Comparison of ENCODE assay signal across 20 cellular contexts in the genomic region with DNA sequence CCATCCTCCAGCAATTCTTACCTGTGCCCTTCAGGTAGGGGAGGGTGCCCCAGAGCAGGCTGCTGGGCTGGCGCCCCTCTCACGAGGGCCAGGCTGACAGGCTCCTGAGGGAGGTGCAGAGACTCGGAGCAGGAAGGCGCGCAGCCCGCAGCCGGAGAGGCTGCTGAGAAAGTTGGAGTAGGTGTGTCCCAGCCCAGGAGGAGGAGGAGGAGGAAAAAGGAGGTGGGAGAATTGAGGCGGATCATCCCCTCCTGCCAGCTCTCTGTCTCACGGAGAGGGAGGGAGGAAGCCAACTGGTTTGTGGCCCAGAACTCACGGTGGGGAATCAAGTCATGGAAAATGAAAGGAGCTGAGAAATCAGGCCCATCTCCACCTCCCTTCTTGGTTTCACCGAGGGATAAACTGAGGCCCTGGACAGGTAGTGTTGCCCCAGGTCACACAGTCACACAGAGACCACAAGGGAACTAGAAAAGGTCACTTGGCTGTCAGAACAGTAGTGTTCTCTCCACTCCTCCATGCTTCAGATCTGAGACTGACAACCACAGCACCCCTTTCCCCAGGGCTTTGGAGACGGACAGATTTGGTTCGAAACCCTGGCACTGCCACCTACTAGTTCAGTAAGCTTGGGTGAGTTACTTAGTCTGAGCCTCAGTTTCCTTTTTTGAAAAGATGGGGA. TPM values are rescaled to one million over a fixed set of nuclear protein-coding genes. Genes with fewer than 3 reads are reported as not detected.
DNase-seq lines count a peak whose midpoint lies in the region; ATAC-seq, FAIRE-seq and TF ChIP-seq lines count a peak whose summit lies in the region.
"Had no signal": no experiment of that assay in that cellular context is flagged by ENCODE, and none has a peak within 500 bp of the region (broad histone marks: within the 10 kb centered on the region; RNA-seq: fewer than 3 reads in every experiment).

A gene with protein sequence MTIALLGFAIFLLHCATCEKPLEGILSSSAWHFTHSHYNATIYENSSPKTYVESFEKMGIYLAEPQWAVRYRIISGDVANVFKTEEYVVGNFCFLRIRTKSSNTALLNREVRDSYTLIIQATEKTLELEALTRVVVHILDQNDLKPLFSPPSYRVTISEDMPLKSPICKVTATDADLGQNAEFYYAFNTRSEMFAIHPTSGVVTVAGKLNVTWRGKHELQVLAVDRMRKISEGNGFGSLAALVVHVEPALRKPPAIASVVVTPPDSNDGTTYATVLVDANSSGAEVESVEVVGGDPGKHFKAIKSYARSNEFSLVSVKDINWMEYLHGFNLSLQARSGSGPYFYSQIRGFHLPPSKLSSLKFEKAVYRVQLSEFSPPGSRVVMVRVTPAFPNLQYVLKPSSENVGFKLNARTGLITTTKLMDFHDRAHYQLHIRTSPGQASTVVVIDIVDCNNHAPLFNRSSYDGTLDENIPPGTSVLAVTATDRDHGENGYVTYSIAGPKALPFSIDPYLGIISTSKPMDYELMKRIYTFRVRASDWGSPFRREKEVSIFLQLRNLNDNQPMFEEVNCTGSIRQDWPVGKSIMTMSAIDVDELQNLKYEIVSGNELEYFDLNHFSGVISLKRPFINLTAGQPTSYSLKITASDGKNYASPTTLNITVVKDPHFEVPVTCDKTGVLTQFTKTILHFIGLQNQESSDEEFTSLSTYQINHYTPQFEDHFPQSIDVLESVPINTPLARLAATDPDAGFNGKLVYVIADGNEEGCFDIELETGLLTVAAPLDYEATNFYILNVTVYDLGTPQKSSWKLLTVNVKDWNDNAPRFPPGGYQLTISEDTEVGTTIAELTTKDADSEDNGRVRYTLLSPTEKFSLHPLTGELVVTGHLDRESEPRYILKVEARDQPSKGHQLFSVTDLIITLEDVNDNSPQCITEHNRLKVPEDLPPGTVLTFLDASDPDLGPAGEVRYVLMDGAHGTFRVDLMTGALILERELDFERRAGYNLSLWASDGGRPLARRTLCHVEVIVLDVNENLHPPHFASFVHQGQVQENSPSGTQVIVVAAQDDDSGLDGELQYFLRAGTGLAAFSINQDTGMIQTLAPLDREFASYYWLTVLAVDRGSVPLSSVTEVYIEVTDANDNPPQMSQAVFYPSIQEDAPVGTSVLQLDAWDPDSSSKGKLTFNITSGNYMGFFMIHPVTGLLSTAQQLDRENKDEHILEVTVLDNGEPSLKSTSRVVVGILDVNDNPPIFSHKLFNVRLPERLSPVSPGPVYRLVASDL (N-terminal part only) (minus strand): TSS at position 188 of the 676 bp plus-strand sequence. CDS start 22,400 bp downstream, outside the sequence.

- peak; percentile 94 for FAIRE-seq in keratinocyte (lab: Jason Lieb, UNC)
- FAIRE-seq: GM18507 had no signal

- peak within 1 kb of the TSS; percentile 92 for H3K9ac ChIP-seq in keratinocyte (ENCODE audit: control insufficient read depth, extremely low read depth, insufficient read depth, low read length)

- H3K4me2 ChIP-seq in keratinocyte (ENCODE audit: control insufficient read depth, extremely low read depth, insufficient read depth, low read depth, low read length): peak within 1 kb of the TSS; percentile 92

- TF ChIP-seq EP300 in ovary (IDR thresholded peaks at IDR 0.05): no peak

- peak within 1 kb of the TSS; percentile 76 for H2AFZ ChIP-seq in keratinocyte (ENCODE audit: control insufficient read depth, low read length)

- dilution Hi-C loops in keratinocyte (cut with MboI; ENCODE audit: extremely low pct_ligation_motif_present, low sequenced_read_pairs): no loop called here

- intact Hi-C loops in ovary (cut with DNase I): no loop called here

- H3K4me1 ChIP-seq in keratinocyte (ENCODE audit: control insufficient read depth, extremely low read depth, insufficient read depth, low read length): peaks cover 60% of the 10 kb centered on the region
- no peaks in the 10 kb centered on the region for H3K4me1 ChIP-seq in ovary (ENCODE audit: insufficient read depth)

- ATAC-seq in GM18907 (IDR thresholded peaks at IDR 0.05; ENCODE audit: unreplicated experiment): no peak
- no peak for ATAC-seq in HG02852 (IDR thresholded peaks at IDR 0.05; ENCODE audit: unreplicated experiment)
- ATAC-seq in GM19455 (IDR thresholded peaks at IDR 0.05; ENCODE audit: unreplicated experiment): no peak
- ATAC-seq: activated T-cell treated with anti-CD3 and anti-CD28 coated beads, Interleukin-2, amount 50 U/mL, for 4 hours; left lobe of liver had no signal

- 26 to 35% (median 31%) methylated on average over 13 of the region's 13 CpGs for WGBS in ovary, 3 donors

- TF ChIP-seq CTCF in keratinocyte (optimal IDR thresholded peaks at IDR 0.05 in 1 of 3, IDR thresholded peaks at IDR 0.05 in 1 of 3, conservative IDR thresholded peaks at IDR 0.05 in 1 of 3; ENCODE audit: extremely low read depth in 1 of 3, insufficient read depth in 2 of 3, low read length in 3 of 3) (no peak), ovary (IDR thresholded peaks at IDR 0.05) (no peak)

- H3K9me3 ChIP-seq in keratinocyte (ENCODE audit: control insufficient read depth, low read depth, low read length): no peaks in the 10 kb centered on the region
- no peaks in the 10 kb centered on the region for H3K9me3 ChIP-seq in ovary

- H3K36me3 ChIP-seq in keratinocyte (ENCODE audit: control insufficient read depth in 2 of 2, extremely low read depth in 1 of 2, insufficient read depth in 2 of 2, low read length in 2 of 2): peaks cover 2 to 13% of the 10 kb centered on the region in 2 experiments
- no peaks in the 10 kb centered on the region for H3K36me3 ChIP-seq in ovary

- H3K27me3 ChIP-seq in keratinocyte (ENCODE audit: control insufficient read depth, extremely low read depth, insufficient read depth, low read length) (no peaks in the 10 kb centered on the region), ovary (no peaks in the 10 kb centered on the region)

- peak within 1 kb of the TSS; percentile 91 for H3K27ac ChIP-seq in keratinocyte (ENCODE audit: control insufficient read depth, insufficient read depth, low read length)
- peak within 1 kb of the TSS in 20 of 21 experiments; percentile 6 to 84 (median 65) for H3K27ac ChIP-seq in skin epidermis
- no peak within 1 kb of the TSS for H3K27ac ChIP-seq in ovary

- no peak for TF ChIP-seq POLR2A in ovary (IDR thresholded peaks at IDR 0.05)

- DNase-seq in M059J (ENCODE audit: low read depth) (peak; percentile 34), cerebellar nuclear complex (lab: John Stamatoyannopoulos, UW) (peak; percentile 75 to 88), keratinocyte (ENCODE audit: low read depth, low spot score) (no peak), ovary (no peak)
- DNase-seq: activated naive CD8-positive, alpha-beta T cell treated with anti-CD3 and anti-CD28 coated beads, Interleukin-2, amount 10 ng/mL, durations not matched to agents 7 days and 5 days; activated T-cell treated with anti-CD3 and anti-CD28 coated beads, Interleukin-2, amount 50 U/mL, for 4 hours; MM.1S; NCI-H2029; NCI-H526 treated with DMSO at 0.1 percent for 48 hours; retina; RPMI8226; stimulated activated CD4-positive, alpha-beta T cell treated with anti-CD3 and anti-CD28 coated beads, Interleukin-1b, Interleukin-23, amount 100 ng/mL, for 48 hours had no signal

- no peaks in the 10 kb centered on the region for H4K20me1 ChIP-seq in keratinocyte (ENCODE audit: control insufficient read depth, extremely low read depth, insufficient read depth, low read length)

- H3K4me3 ChIP-seq in keratinocyte (ENCODE audit: control insufficient read depth in 2 of 3, extremely low read depth in 1 of 3, insufficient read depth in 2 of 3, low read depth in 1 of 3, low read length in 3 of 3): peak within 1 kb of the TSS; percentile 74 to 85 (median 78)
- H3K4me3 ChIP-seq in skin epidermis: peak within 1 kb of the TSS; percentile 31 to 55 (median 39)
- no peak within 1 kb of the TSS for H3K4me3 ChIP-seq in ovary

- peaks cover 52% of the 10 kb centered on the region for H3K79me2 ChIP-seq in keratinocyte (ENCODE audit: control insufficient read depth, insufficient read depth, low read length)

- H3K9me1 ChIP-seq in keratinocyte (ENCODE audit: control insufficient read depth, extremely low read depth, insufficient read depth, low read length): no peaks in the 10 kb centered on the region

RNA-seq across cellular contexts. Expression of the gene that starts here (rescaled TPM):
- total RNA-seq in M059J (2014; rRNA removed; shearing (Covaris generic)): 0.05 and 0.17 TPM in 2 replicates
- polyA plus RNA-seq in keratinocyte (35.0 to 58.0 TPM (median 51.5 TPM) in 3 replicates), ovary (under 1 TPM; 0.01 to 0.03 TPM)
- 20.3 TPM for polyA plus RNA-seq in keratinocyte (2011; ENCODE audit: low read depth)
- 12.5 and 14.2 TPM in 2 replicates for polyA plus RNA-seq in keratinocyte (2011; cell fraction: cytosol; rRNA removed)
- 217 and 259 TPM in 2 replicates for polyA plus RNA-seq in keratinocyte (2011; cell fraction: nucleus; rRNA removed)
- polyA plus RNA-seq in keratinocyte (2012; ENCODE audit: low replicate concordance): 44.0 and 58.0 TPM in 2 replicates
- polyA minus RNA-seq in keratinocyte: 219 to 287 TPM (median 236 TPM) in 3 replicates
- polyA minus RNA-seq in keratinocyte (2011; cell fraction: cytosol; rRNA and poly(A)+ RNA removed): 63.1 TPM
- 484 and 633 TPM in 2 replicates for polyA minus RNA-seq in keratinocyte (2011; cell fraction: nucleus; rRNA and poly(A)+ RNA removed)
- total RNA-seq in ovary: under 1 TPM in 6 of 7 donors, not detected in 1; 0.03 to 0.74 (median 0.38) TPM
- total RNA-seq: activated naive CD8-positive, alpha-beta T cell treated with anti-CD3 and anti-CD28 coated beads, Interleukin-2, amount 10 ng/mL, durations not matched to agents 7 days and 5 days; activated T-cell treated with anti-CD3 and anti-CD28 coated beads, Interleukin-2, amount 50 U/mL, for 4 hours; HT-29; left lobe of liver; T-helper 2 cell treated with Interferon-gamma antibody and Interleukin-4, amounts not matched to agents 100 ng/mL and 5 ng/mL, for 36 hours had no signal

Comparison
In these comparisons a context has a peak if more than half of its experiments do, and no peak if none do; other contexts are left out.
1. RNA of the gene that starts here (polyA plus RNA-seq): 12.5 to 259 TPM in keratinocyte; 0.01 to 0.03 TPM in ovary; every median in the first group is over 10 times any median in the second.
2. Peak in DNase-seq in M059J; RNA of the gene not detected or under 1 TPM.
3. DNase-seq: peak in cerebellar nuclear complex (2 of 2); none in keratinocyte (single experiment) and ovary (0 of 5).
4. H3K27ac ChIP-seq: peak in keratinocyte (single experiment) and skin epidermis (20 of 21); none in ovary (0 of 2).